Comparison of ENCODE assay signal across 9 cellular contexts in genomic region chr20:31543966-31544598, GRCh38. TPM values are rescaled to one million over a fixed set of nuclear protein-coding genes. Genes with fewer than 3 reads are reported as not detected.
DNase-seq lines count a peak whose midpoint lies in the region; ATAC-seq and TF ChIP-seq lines count a peak whose summit lies in the region.
"Had no signal": no experiment of that assay in that cellular context is flagged by ENCODE, and none has a peak within 500 bp of the region (broad histone marks: within the 10 kb centered on the region; RNA-seq: fewer than 3 reads in every experiment).

No MANE protein-coding gene starts in this region.

- H4K20me1 ChIP-seq in SK-N-SH (ENCODE audit: insufficient read depth) (no peaks in the 10 kb centered on the region), fibroblast of lung (ENCODE audit: control insufficient read depth, extremely low read depth, insufficient read depth, low read length) (no peaks in the 10 kb centered on the region)

- H3K9me3 ChIP-seq in SK-N-SH: no peaks in the 10 kb centered on the region
- H3K9me3 ChIP-seq in fibroblast of lung (ENCODE audit: control insufficient read depth, insufficient read depth, low read depth, low read length): no peaks in the 10 kb centered on the region
- no peaks in the 10 kb centered on the region for H3K9me3 ChIP-seq in psoas muscle

- POLR2A ChIA-PET in SK-N-SH (lab: Yijun Ruan, JAX): no interaction called here

- H3K36me3 ChIP-seq in SK-N-SH (replicated peaks in 1 of 2; ENCODE audit: control insufficient read depth in 1 of 2, insufficient read depth in 2 of 2, low read length in 1 of 2) (peaks cover 29 to 45% of the 10 kb centered on the region in 2 experiments), fibroblast of lung (ENCODE audit: control insufficient read depth, insufficient read depth, low read length) (peaks cover 12% of the 10 kb centered on the region), psoas muscle (ENCODE audit: insufficient read depth in 1 of 2, low read depth in 1 of 2) (peaks cover 8 to 56% of the 10 kb centered on the region in 2 donors)

- TF ChIP-seq RAD21 in SK-N-SH (IDR thresholded peaks at IDR 0.05; ENCODE audit: low read length): no peak

- H3K9me2 ChIP-seq in SK-N-SH: no peaks in the 10 kb centered on the region

- peak overlapping the region; percentile 82 to 96 for H3K27ac ChIP-seq in SK-N-SH (ENCODE audit: low read depth in 2 of 2, low read length in 1 of 2)
- H3K27ac ChIP-seq in fibroblast of lung (ENCODE audit: insufficient read depth, low read length): peak overlapping the region; percentile 89
- H3K27ac ChIP-seq in psoas muscle: peak overlapping the region; percentile 42

- no peaks in the 10 kb centered on the region for H3K27me3 ChIP-seq in SK-N-SH (ENCODE audit: insufficient read depth)
- H3K27me3 ChIP-seq in fibroblast of lung (ENCODE audit: control insufficient read depth, insufficient read depth, low read length): no peaks in the 10 kb centered on the region
- no peaks in the 10 kb centered on the region for H3K27me3 ChIP-seq in psoas muscle (ENCODE audit: insufficient read depth in 3 of 3, low read length in 2 of 3)

- TF ChIP-seq CTCF in SK-N-SH (IDR thresholded peaks at IDR 0.05) (no peak), fibroblast of lung (conservative IDR thresholded peaks at IDR 0.05 in 1 of 2, IDR thresholded peaks at IDR 0.05 in 1 of 2; ENCODE audit: low read depth in 1 of 2, low read length in 2 of 2) (no peak), psoas muscle (IDR thresholded peaks at IDR 0.05) (no peak)

- WGBS in SK-N-SH (ENCODE audit: low lambda C conversion rate): 10% methylated on average over 1 of the region's 1 CpG
- WGBS in psoas muscle, 3 donors: 63 to 88% (median 71%) methylated on average over 1 of the region's 1 CpG

- H3K4me2 ChIP-seq in SK-N-SH (no peak overlapping the region), fibroblast of lung (ENCODE audit: extremely low read depth, insufficient read depth, low read length) (peak overlapping the region; percentile 32)

- intact Hi-C loops in psoas muscle (cut with DNase I): no loop called here

- DNase-seq in EL (peak; percentile 94), SK-N-SH (peak; percentile 69), fibroblast of lung (ENCODE audit: low read depth in 2 of 2) (peak; percentile 95 to 97), psoas muscle (no peak), UCSD-AML1 (lab: John Stamatoyannopoulos, UW; ENCODE audit: unreplicated experiment) (no peak), NCI-H526 (lab: John Stamatoyannopoulos, UW) (no peak), DMS153 (lab: John Stamatoyannopoulos, UW) (no peak)
- DNase-seq: activated CD4-positive, alpha-beta T cell treated with anti-CD3 and anti-CD28 coated beads, Interleukin-2, amount 50 U/mL, for 1 hour had no signal

- H2AFZ ChIP-seq in SK-N-SH (ENCODE audit: low read depth) (no peak overlapping the region), fibroblast of lung (ENCODE audit: low read length) (no peak overlapping the region)

- CTCF ChIA-PET in SK-N-SH (lab: Yijun Ruan, JAX): interaction anchor here (0.7 to 14.2 kb wide), 4 partner anchors 10 to 69 kb away, joined by 3 to 177 read pairs (median 32); no protein-coding TSS in a partner anchor

- peak; percentile 75 to 84; a peak in 3 of 4 replicates for TF ChIP-seq EP300 in SK-N-SH (IDR thresholded peaks at IDR 0.05; ENCODE audit: borderline replicate concordance in 1 of 2, low read depth in 1 of 2, low read length in 1 of 2)

- H3F3A ChIP-seq in SK-N-SH (replicated peaks; ENCODE audit: insufficient read depth): peaks cover 46% of the 10 kb centered on the region

- H3K4me1 ChIP-seq in SK-N-SH (ENCODE audit: control insufficient read depth in 1 of 2, insufficient read depth in 2 of 2, low read depth in 1 of 2, low read length in 1 of 2) (peaks cover 16 to 42% of the 10 kb centered on the region in 2 experiments; a peak in 3 of 4 replicates), fibroblast of lung (ENCODE audit: control insufficient read depth, extremely low read depth, insufficient read depth, low read length) (peaks cover 22% of the 10 kb centered on the region), psoas muscle (peaks cover 5% of the 10 kb centered on the region)

- ATAC-seq in psoas muscle (peak in 3 of 4 donors; percentile 7 to 26 (median 10)), GM18519 (IDR thresholded peaks at IDR 0.05; ENCODE audit: low FRiP score, unreplicated experiment) (no peak)

- peaks cover 72% of the 10 kb centered on the region for H3K79me2 ChIP-seq in SK-N-SH (ENCODE audit: insufficient read depth)
- H3K79me2 ChIP-seq in fibroblast of lung (ENCODE audit: control insufficient read depth, insufficient read depth, low read length): peaks cover 24% of the 10 kb centered on the region

- H3K4me3 ChIP-seq in SK-N-SH (ENCODE audit: low read depth in 2 of 2, low read length in 1 of 2) (no peak overlapping the region), fibroblast of lung (replicated peaks in 1 of 4; ENCODE audit: control extremely low read depth in 1 of 4, insufficient read depth in 1 of 4, low read depth in 3 of 4, low read length in 4 of 4) (no peak overlapping the region), psoas muscle (no peak overlapping the region)

- H3K9ac ChIP-seq in SK-N-SH: peak overlapping the region; percentile 54; the same call in 1 of the 2 replicates
- no peak overlapping the region for H3K9ac ChIP-seq in fibroblast of lung (ENCODE audit: insufficient read depth, low read length)

TF ChIP-seq in SK-N-SH, 30 proteins besides CTCF, POLR2A, EP300 and RAD21 (continues in another document):
- peak; percentile 30; the same call in 1 of the 2 replicates for TF ChIP-seq ELF1 (IDR thresholded peaks at IDR 0.05)
- 0 out of 2 replicates have a peak, but pooled peaks have one; percentile 16 for TF ChIP-seq FOXM1 (IDR thresholded peaks at IDR 0.05; ENCODE audit: low read depth)
- TF ChIP-seq REST (IDR thresholded peaks at IDR 0.05; ENCODE audit: low read depth, low read length): peak; percentile 35; the same call in 1 of the 2 replicates
- no peak for TF ChIP-seq USF1 (IDR thresholded peaks at IDR 0.05; ENCODE audit: borderline replicate concordance, low read depth)
- TF ChIP-seq FOSL2 (IDR thresholded peaks at IDR 0.05; ENCODE audit: borderline replicate concordance, low read depth): peak; percentile 95
- no peak for TF ChIP-seq IRF3 (IDR thresholded peaks at IDR 0.05; ENCODE audit: low read depth, low read length)
- peak; percentile 88 for TF ChIP-seq JUND (IDR thresholded peaks at IDR 0.05)
- 0 out of 2 replicates have a peak, but pooled peaks have one; percentile 21 for TF ChIP-seq FOXJ3 (CRISPR knock-in tag; IDR thresholded peaks at IDR 0.05)
- TF ChIP-seq GATA2 (CRISPR knock-in tag; IDR thresholded peaks at IDR 0.05): no peak

RNA-seq across cellular contexts. Expression of gene HM13, which starts 29.8 kb away (rescaled TPM):
- polyA plus RNA-seq in SK-N-SH (2012; rRNA removed) (160 and 176 TPM in 2 replicates), fibroblast of lung (153 and 157 TPM in 2 replicates), psoas muscle (100 to 1,000 TPM in 1 of 3 donors, 10 to 100 TPM in 2; 44.0 to 112 (median 48.4) TPM)
- polyA plus RNA-seq in SK-N-SH (2012; cell fraction: cytosol; rRNA removed): 86.0 and 123 TPM in 2 replicates
- 153 and 200 TPM in 2 replicates for polyA plus RNA-seq in SK-N-SH (2012; cell fraction: nucleus; rRNA removed)
- total RNA-seq in fibroblast of lung (41.9 and 52.5 TPM in 2 replicates), psoas muscle (10 to 100 TPM; 32.4 to 62.5 (median 49.2) TPM)
- 181 and 201 TPM in 2 replicates for polyA plus RNA-seq in fibroblast of lung (2012)
- polyA minus RNA-seq in fibroblast of lung (ENCODE audit: low replicate concordance): 328 and 338 TPM in 2 replicates

Comparison
In these comparisons a context has a peak if more than half of its experiments do, and no peak if none do; other contexts are left out.
1. DNase-seq: peak in EL (single experiment), SK-N-SH (single experiment) and fibroblast of lung (2 of 2); none in psoas muscle (0 of 2), UCSD-AML1 (single experiment), NCI-H526 (0 of 2) and DMS153 (single experiment).
2. Peak in every context shown above with its lines, with median percentiles within 50 percentile points of each other: H3K27ac ChIP-seq.